In genomic region chr4:111540661-111541060, GRCh38 we compare ENCODE assay signal across 18 cellular contexts.
"Had no signal": no experiment of that assay in that cellular context is flagged by ENCODE, and none has a peak within 500 bp of the region (broad histone marks: within the 10 kb centered on the region; RNA-seq: fewer than 3 reads in every experiment).

No MANE protein-coding gene starts in this region.

- H3K4me1 ChIP-seq: esophagus muscularis mucosa, foreskin keratinocyte, gastroesophageal sphincter, heart right ventricle, left lung, lower lobe of right lung had no signal

- H3K4me3 ChIP-seq: coronary artery, dorsolateral prefrontal cortex, esophagus muscularis mucosa, gastroesophageal sphincter, heart right ventricle, left lung, lower lobe of right lung, mucosa of descending colon had no signal

- DNase-seq: dermis blood vessel endothelial cell; dorsolateral prefrontal cortex; effector CD4-positive, alpha-beta T cell; effector memory CD4-positive, alpha-beta T cell; foreskin keratinocyte; heart right ventricle; hippocampal formation; left cardiac atrium; left ventricle myocardium superior; lower lobe of right lung; mesenchymal stem cell; mucosa of descending colon; naive B cell; naive thymus-derived CD8-positive, alpha-beta T cell had no signal

- H3K27me3 ChIP-seq: dorsolateral prefrontal cortex, esophagus muscularis mucosa, foreskin keratinocyte, gastroesophageal sphincter, heart right ventricle, left lung had no signal

- H3K36me3 ChIP-seq: esophagus muscularis mucosa, gastroesophageal sphincter, heart right ventricle, left lung, lower lobe of right lung had no signal

- H3K9me3 ChIP-seq: esophagus muscularis mucosa, gastroesophageal sphincter, heart right ventricle, left lung, lower lobe of right lung, mucosa of descending colon had no signal

- H3K27ac ChIP-seq: coronary artery, dorsolateral prefrontal cortex, esophagus muscularis mucosa, foreskin keratinocyte, gastroesophageal sphincter, heart right ventricle, left lung, lower lobe of right lung had no signal

- ATAC-seq: foreskin keratinocyte; gastroesophageal sphincter; heart right ventricle; left cardiac atrium; left lung; left ventricle myocardium superior; lower lobe of right lung; mucosa of descending colon; naive thymus-derived CD8-positive, alpha-beta T cell had no signal
